9 cellular contexts compared by ENCODE assay signal in the genomic region with DNA sequence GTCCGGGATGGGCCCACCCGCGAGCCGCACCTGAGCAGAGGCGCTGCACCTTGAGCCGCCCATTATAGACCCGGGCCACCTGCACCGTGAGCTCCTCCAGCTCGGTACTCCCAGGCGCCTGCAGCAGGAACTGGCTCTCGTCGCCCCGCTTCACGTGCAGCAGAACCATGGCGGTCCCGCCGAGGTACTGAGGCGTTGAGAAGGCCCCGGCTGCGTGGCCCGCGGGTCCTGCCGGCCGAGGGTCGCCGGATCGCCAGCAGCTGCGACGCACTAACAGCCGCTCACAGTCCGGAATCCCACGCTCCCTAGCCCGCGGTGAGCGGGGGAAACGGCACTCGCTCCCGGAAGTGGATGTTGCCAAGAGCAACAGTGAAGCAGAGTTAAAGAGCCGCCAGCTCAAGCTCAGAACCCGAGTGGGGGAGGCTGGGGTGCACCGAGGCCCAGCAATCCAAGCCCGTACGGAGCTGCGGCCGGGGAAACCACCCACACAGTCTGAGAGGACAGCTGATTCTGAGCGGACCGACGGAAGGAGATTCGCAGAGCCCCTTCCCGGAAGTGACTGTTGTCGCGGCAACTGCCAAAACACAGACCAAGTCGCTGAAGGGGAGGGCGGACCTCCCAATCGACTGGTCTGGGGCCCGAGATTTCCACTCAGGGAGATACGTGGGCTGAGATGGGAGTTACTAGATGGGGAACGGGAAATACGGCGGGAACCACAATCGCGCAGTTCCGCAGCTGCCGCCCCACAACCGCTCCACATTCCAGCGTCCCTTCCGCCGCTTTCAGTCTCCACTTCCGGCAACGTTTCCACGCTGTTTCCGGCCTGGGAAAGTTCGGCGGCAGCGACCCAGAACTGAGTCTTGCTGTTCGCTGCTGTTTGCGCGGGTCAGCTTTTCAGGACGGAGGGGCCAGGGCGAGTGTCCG. TPM values are rescaled to one million over a fixed set of nuclear protein-coding genes. Genes with fewer than 3 reads are reported as not detected.
DNase-seq lines count a peak whose midpoint lies in the region; ATAC-seq, FAIRE-seq and TF ChIP-seq lines count a peak whose summit lies in the region.
"Had no signal": no experiment of that assay in that cellular context is flagged by ENCODE, and none has a peak within 500 bp of the region (broad histone marks: within the 10 kb centered on the region; RNA-seq: fewer than 3 reads in every experiment).

A gene with protein sequence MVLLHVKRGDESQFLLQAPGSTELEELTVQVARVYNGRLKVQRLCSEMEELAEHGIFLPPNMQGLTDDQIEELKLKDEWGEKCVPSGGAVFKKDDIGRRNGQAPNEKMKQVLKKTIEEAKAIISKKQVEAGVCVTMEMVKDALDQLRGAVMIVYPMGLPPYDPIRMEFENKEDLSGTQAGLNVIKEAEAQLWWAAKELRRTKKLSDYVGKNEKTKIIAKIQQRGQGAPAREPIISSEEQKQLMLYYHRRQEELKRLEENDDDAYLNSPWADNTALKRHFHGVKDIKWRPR (minus strand): TSS at position 303 of the 924 bp plus-strand sequence. CDS start 134 bp downstream, at position 169.

- intact Hi-C loops in kidney (cut with DNase I): no loop called here

- peak within 1 kb of the TSS; percentile 96 for H3K27ac ChIP-seq in kidney (ENCODE audit: low read depth in 2 of 2, low read length in 2 of 2)

- FAIRE-seq in kidney (lab: Jason Lieb, UNC): no peak
- FAIRE-seq: TTC549 had no signal

- ATAC-seq in GM19025 (IDR thresholded peaks at IDR 0.05; ENCODE audit: low read depth, unreplicated experiment): peak; percentile 92
- peak; percentile 93 for ATAC-seq in HG03342 (IDR thresholded peaks at IDR 0.05; ENCODE audit: unreplicated experiment)

- DNase-seq in AG09319 (ENCODE audit: extremely low read depth, low read depth) (peak; percentile 89), NCI-H460 (ENCODE audit: extremely low read depth, low read depth) (peak; percentile 71), cerebellum (ENCODE audit: low spot score) (peak; percentile 89), kidney (peak; percentile 96)
- peak; percentile 80 for DNase-seq in activated CD4-positive, alpha-beta T cell treated with anti-CD3 and anti-CD28 coated beads for 1 hour
- DNase-seq in stimulated activated CD4-positive, alpha-beta T cell treated with anti-CD3 and anti-CD28 coated beads, Interleukin-15, amount 100 ng/mL, for 24 hours: peak; percentile 90

- peaks cover 9% of the 10 kb centered on the region in 2 donors for H3K36me3 ChIP-seq in kidney (ENCODE audit: control insufficient read depth in 1 of 2, insufficient read depth in 2 of 2, low read length in 2 of 2)

- peaks cover 0 to 2% of the 10 kb centered on the region in 2 donors for H3K4me1 ChIP-seq in kidney (ENCODE audit: control insufficient read depth in 1 of 2, insufficient read depth in 1 of 2, low read depth in 1 of 2, low read length in 2 of 2)

- H3K4me3 ChIP-seq in kidney (ENCODE audit: low read length in 2 of 2): peak within 1 kb of the TSS; percentile 95 to 98

- H3K9me3 ChIP-seq in kidney (ENCODE audit: control insufficient read depth in 1 of 2, low read length in 2 of 2): no peaks in the 10 kb centered on the region

- H3K9ac ChIP-seq in kidney (ENCODE audit: low read length in 2 of 2): peak within 1 kb of the TSS; percentile 68 to 75

- no peak for TF ChIP-seq CTCF in AG09319 (IDR thresholded peaks at IDR 0.05; ENCODE audit: low read depth, low read length)
- TF ChIP-seq CTCF in kidney (IDR thresholded peaks at IDR 0.05; ENCODE audit: borderline replicate concordance, extremely low read depth, insufficient read depth): peak; percentile 1

RNA-seq across cellular contexts. Expression of the gene that starts here (rescaled TPM):
- total RNA-seq in NCI-H460 (2014; rRNA removed; shearing (Covaris generic)): 44.5 and 52.7 TPM in 2 replicates
- 43.0 and 59.4 TPM in 2 replicates for polyA plus RNA-seq in NCI-H460 (2014; cell fraction: nucleus; rRNA removed)
- total RNA-seq in cerebellum (49.3 TPM), kidney (46.9 TPM)
- polyA plus RNA-seq in kidney (ENCODE audit: insufficient read depth, low read depth, low replicate concordance): 43.8 TPM

Comparison
In these comparisons a context has a peak if more than half of its experiments do, and no peak if none do; other contexts are left out.
1. Peak in every context shown above with its lines: DNase-seq, ATAC-seq, H3K4me3 ChIP-seq and H3K27ac ChIP-seq.